In genomic region chr3:112519424-112520001, GRCh38 we compare ENCODE assay signal across 8 cellular contexts. TPM values are rescaled to one million over a fixed set of nuclear protein-coding genes. Genes with fewer than 3 reads are reported as not detected.
DNase-seq lines count a peak whose midpoint lies in the region; ATAC-seq and FAIRE-seq lines count a peak whose summit lies in the region.

No MANE protein-coding gene starts in this region.

- H3K27ac ChIP-seq in small intestine (ENCODE audit: low read depth in 1 of 2, low read length in 1 of 2) = no peak overlapping the region

- 59 to 85% (median 79%) methylated on average over 2 of the region's 2 CpGs for WGBS in small intestine, 3 donors

- no peak overlapping the region for H3K4me3 ChIP-seq in small intestine (ENCODE audit: low read depth in 1 of 2, low read length in 2 of 2)

- no peaks in the 10 kb centered on the region for H3K36me3 ChIP-seq in small intestine (ENCODE audit: control insufficient read depth in 2 of 2, insufficient read depth in 2 of 2, low read length in 2 of 2)

- H3K27me3 ChIP-seq in small intestine (ENCODE audit: control insufficient read depth in 2 of 2, insufficient read depth in 2 of 2, low read length in 2 of 2) = no peaks in the 10 kb centered on the region

- no peaks in the 10 kb centered on the region for H3K9me3 ChIP-seq in small intestine (ENCODE audit: control insufficient read depth, low read depth)

- peak; percentile 85 for FAIRE-seq in small intestine (lab: Jason Lieb, UNC)

- DNase-seq in DMS53 treated with DMSO at 0.1 percent for 48 hours (lab: John Stamatoyannopoulos, UW; ENCODE audit: unreplicated experiment) (peak; percentile 54), HuH-7 (ENCODE audit: low spot score) (peak; percentile 21), NOMO-1 treated with DMSO at 0.1 percent for 48 hours (lab: John Stamatoyannopoulos, UW; ENCODE audit: unreplicated experiment) (peak; percentile 87), astrocyte of the hippocampus (ENCODE audit: low read depth, low spot score) (peak; percentile 74), hepatic stellate cell (ENCODE audit: low spot score) (peak; percentile 26), small intestine (peak; percentile 71)

- ATAC-seq in GM21390 (IDR thresholded peaks at IDR 0.05; ENCODE audit: unreplicated experiment) (peak; percentile 48), GM18858 (IDR thresholded peaks at IDR 0.05; ENCODE audit: unreplicated experiment) (no peak)

- no peaks in the 10 kb centered on the region for H3K4me1 ChIP-seq in small intestine (ENCODE audit: control insufficient read depth in 2 of 2, insufficient read depth in 1 of 2, low read depth in 1 of 2, low read length in 1 of 2)

RNA-seq across cellular contexts. Expression of gene BTLA, which starts 20.2 kb away (rescaled TPM):
- polyA plus RNA-seq in small intestine = under 1 TPM; 0.27 to 0.67 (median 0.49) TPM

RNA-seq across cellular contexts. Expression of gene ATG3, which starts 42.2 kb away (rescaled TPM):
- polyA plus RNA-seq in small intestine = 10 to 100 TPM; 60.4 to 73.0 (median 66.6) TPM

RNA-seq across cellular contexts. Expression of gene SLC35A5, which starts 42.3 kb away (rescaled TPM):
- 10 to 100 TPM in 1 of 3 donors, 1 to 10 TPM in 2; 6.2 to 19.1 (median 9.2) TPM for polyA plus RNA-seq in small intestine

Comparison
In these comparisons a context has a peak if more than half of its experiments do, and no peak if none do; other contexts are left out.
1. DNase-seq: peak in every context shown above with its lines; median percentile 87 in NOMO-1 treated with DMSO at 0.1 percent for 48 hours; 74 in astrocyte of the hippocampus; 71 in small intestine; 54 in DMS53 treated with DMSO at 0.1 percent for 48 hours; 26 in hepatic stellate cell; 21 in HuH-7.